19 cellular contexts compared by ENCODE assay signal in genomic region chr22:47045691-47046410, GRCh38.
DNase-seq lines count a peak whose midpoint lies in the region; ATAC-seq, FAIRE-seq and TF ChIP-seq lines count a peak whose summit lies in the region.
"Had no signal": no experiment of that assay in that cellular context is flagged by ENCODE, and none has a peak within 500 bp of the region (broad histone marks: within the 10 kb centered on the region; RNA-seq: fewer than 3 reads in every experiment).

No MANE protein-coding gene starts in this region.

- FAIRE-seq in kidney (lab: Jason Lieb, UNC) = no peak
- FAIRE-seq: GM12878, HTR-8/SVneo had no signal

- H3K9ac ChIP-seq in kidney (ENCODE audit: low read length in 2 of 2) = no peak overlapping the region
- H3K9ac ChIP-seq: BLaER1, GM23248 had no signal

- no peak for TF ChIP-seq CTCF in left ventricle myocardium inferior (IDR thresholded peaks at IDR 0.05; ENCODE audit: borderline replicate concordance)
- TF ChIP-seq CTCF in kidney (IDR thresholded peaks at IDR 0.05; ENCODE audit: borderline replicate concordance, extremely low read depth, insufficient read depth) = no peak

- WGBS in right cardiac atrium = 96% methylated on average over 14 of the region's 14 CpGs

- H3K4me3 ChIP-seq in right cardiac atrium (ENCODE audit: low read length) (no peak overlapping the region), left ventricle myocardium inferior (no peak overlapping the region), kidney (ENCODE audit: low read length in 2 of 2) (no peak overlapping the region)
- H3K4me3 ChIP-seq: BLaER1, GM12878, GM23248, HAP-1 had no signal

- no peak for ATAC-seq in right cardiac atrium
- ATAC-seq: GM12878 had no signal

- no peak overlapping the region for H3K27ac ChIP-seq in right cardiac atrium (ENCODE audit: low read length)
- H3K27ac ChIP-seq in left ventricle myocardium inferior (replicated peaks) = no peak overlapping the region
- no peak overlapping the region for H3K27ac ChIP-seq in kidney (ENCODE audit: low read depth in 2 of 2, low read length in 2 of 2)
- no peak overlapping the region for H3K27ac ChIP-seq in caudate nucleus (ENCODE audit: low read depth, low read length)
- H3K27ac ChIP-seq: BLaER1, GM23248 had no signal

- H3K36me3 ChIP-seq in left ventricle myocardium inferior = no peaks in the 10 kb centered on the region
- H3K36me3 ChIP-seq in kidney (ENCODE audit: control insufficient read depth in 1 of 2, insufficient read depth in 2 of 2, low read length in 2 of 2) = no peaks in the 10 kb centered on the region
- H3K36me3 ChIP-seq: HAP-1 had no signal

- H3K27me3 ChIP-seq in right cardiac atrium (ENCODE audit: control insufficient read depth, insufficient read depth) (no peaks in the 10 kb centered on the region), left ventricle myocardium inferior (ENCODE audit: low read depth) (no peaks in the 10 kb centered on the region)
- H3K27me3 ChIP-seq: BLaER1 had no signal

- H3K4me1 ChIP-seq in right cardiac atrium (ENCODE audit: control insufficient read depth, insufficient read depth, low read length) (no peaks in the 10 kb centered on the region), left ventricle myocardium inferior (no peaks in the 10 kb centered on the region), kidney (ENCODE audit: control insufficient read depth in 1 of 2, insufficient read depth in 1 of 2, low read depth in 1 of 2, low read length in 2 of 2) (peaks cover 0 to 21% of the 10 kb centered on the region in 2 donors)
- H3K4me1 ChIP-seq: HAP-1 had no signal

- intact Hi-C loops in right cardiac atrium (cut with DNase I) = no loop called here
- intact Hi-C loops in left ventricle myocardium inferior (cut with micrococcal nuclease) = no loop called here
- intact Hi-C loops in kidney (cut with DNase I) = no loop called here
- intact Hi-C loops in posterior vena cava (cut with DNase I) = no loop called here

- H3K9me3 ChIP-seq in right cardiac atrium (ENCODE audit: control insufficient read depth, low read length) (no peaks in the 10 kb centered on the region), left ventricle myocardium inferior (replicated peaks) (no peaks in the 10 kb centered on the region), kidney (ENCODE audit: control insufficient read depth in 1 of 2, low read length in 2 of 2) (no peaks in the 10 kb centered on the region)
- H3K9me3 ChIP-seq: BLaER1, HAP-1 had no signal

- DNase-seq in right cardiac atrium (peak in 2 of 3 donors; percentile 11 to 14), left ventricle myocardium inferior (no peak), kidney (peak; percentile 54), posterior vena cava (ENCODE audit: low spot score) (peak; percentile 69), mesenteric fat pad (ENCODE audit: low spot score) (no peak), NCI-H748 treated with DMSO at 0.1 percent for 48 hours (lab: John Stamatoyannopoulos, UW) (no peak), NK-92 (lab: John Stamatoyannopoulos, UW; ENCODE audit: unreplicated experiment) (no peak), caudate nucleus (lab: John Stamatoyannopoulos, UW) (no peak)
- DNase-seq: DMS53, EL, GM23248, MV-4-11, NCI-H1694 treated with DMSO at 0.1 percent for 48 hours, NCI-H510A treated with DMSO at 0.1 percent for 48 hours, NCI-H82 had no signal

Comparison
In these comparisons a context has a peak if more than half of its experiments do, and no peak if none do; other contexts are left out.
1. DNase-seq: peak in right cardiac atrium (2 of 3), kidney (single experiment) and posterior vena cava (single experiment); none in left ventricle myocardium inferior (single experiment), mesenteric fat pad (single experiment), NCI-H748 treated with DMSO at 0.1 percent for 48 hours (single experiment), NK-92 (single experiment) and caudate nucleus (0 of 61).